ENCODE assay signal across 8 cellular contexts in the genomic region with DNA sequence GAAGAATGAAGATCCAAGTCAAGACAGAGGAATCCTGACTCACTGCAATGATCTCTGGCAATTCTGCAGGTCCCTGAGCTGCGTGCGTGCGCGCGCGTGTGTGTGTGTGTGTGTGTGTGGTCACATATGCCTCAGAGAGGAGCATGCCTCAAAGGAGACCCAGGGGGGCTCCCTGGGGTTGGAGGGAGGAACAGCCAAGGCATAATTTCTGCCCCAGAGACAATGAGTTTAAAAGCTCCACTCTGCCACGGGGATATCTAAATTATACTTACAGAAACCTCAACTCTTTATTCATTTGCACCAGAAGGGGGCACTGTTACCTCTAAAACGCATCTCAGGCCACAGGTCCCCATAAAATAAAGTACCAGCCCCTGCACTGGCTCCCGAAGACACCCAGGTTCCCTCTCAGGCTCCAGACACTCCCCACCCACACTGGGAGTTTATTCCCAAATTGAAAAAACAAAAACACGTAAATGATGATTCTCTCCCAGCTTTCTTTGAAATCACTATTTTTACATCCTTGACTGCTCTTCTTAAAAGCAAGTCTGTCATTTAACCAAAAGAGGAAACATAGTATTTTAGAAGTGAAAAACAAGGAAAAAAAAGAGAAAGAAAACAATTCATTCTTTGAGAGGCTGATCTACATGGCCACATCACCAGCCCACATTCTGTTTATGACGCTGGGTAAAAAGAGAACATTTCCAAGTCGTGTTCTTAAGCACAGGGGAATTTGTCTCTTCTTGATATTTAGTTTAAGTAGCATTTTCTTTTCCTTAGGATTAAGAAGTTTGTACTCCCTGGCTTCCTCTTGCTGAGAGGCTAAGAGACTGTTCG.
DNase-seq lines count a peak whose midpoint lies in the region; ATAC-seq and TF ChIP-seq lines count a peak whose summit lies in the region.

No MANE protein-coding gene starts in this region.

- TF ChIP-seq CTCF in VCaP (conservative IDR thresholded peaks at IDR 0.05) (peak; percentile 74), cardiac muscle cell (IDR thresholded peaks at IDR 0.05; ENCODE audit: low read depth, low read length) (peak; percentile 53)

- DNase-seq in SIG-M5 treated with dmso at 0.1 percent for 504 hours (lab: John Stamatoyannopoulos, UW; ENCODE audit: unreplicated experiment) (peak; percentile 18), SIG-M5 (lab: John Stamatoyannopoulos, UW) (no peak), LHCN-M2 (ENCODE audit: low read depth) (peak; percentile 16), cardiac muscle cell (ENCODE audit: low read depth in 1 of 2, low spot score in 1 of 2) (peak; percentile 58 to 71), posterior vena cava (ENCODE audit: low spot score) (peak; percentile 86)
- no peak for DNase-seq in stimulated activated CD4-positive, alpha-beta T cell treated with anti-CD3 and anti-CD28 coated beads, Interleukin-4, amount 100 ng/mL, for 24 hours

- H3K9me3 ChIP-seq in cardiac muscle cell (ENCODE audit: low read depth) = no peaks in the 10 kb centered on the region

- H3K36me3 ChIP-seq in cardiac muscle cell = no peaks in the 10 kb centered on the region

- H3K27me3 ChIP-seq in cardiac muscle cell = no peaks in the 10 kb centered on the region

- H3K27ac ChIP-seq in VCaP = no peak overlapping the region
- H3K27ac ChIP-seq in cardiac muscle cell = no peak overlapping the region

- H3K4me1 ChIP-seq in cardiac muscle cell (ENCODE audit: low read depth) = peaks cover 5% of the 10 kb centered on the region

- intact Hi-C loops in posterior vena cava (cut with DNase I) = loop anchor here in 1 of 2 donors (5.0 kb wide), 1 partner anchor 403 kb away; a partner anchor contains a TSS

- no peak for ATAC-seq in HG03175 (IDR thresholded peaks at IDR 0.05; ENCODE audit: unreplicated experiment)

- H3K4me3 ChIP-seq in cardiac muscle cell = no peak overlapping the region

Comparison
In these comparisons a context has a peak if more than half of its experiments do, and no peak if none do; other contexts are left out.
1. DNase-seq: peak in SIG-M5 treated with dmso at 0.1 percent for 504 hours (single experiment), LHCN-M2 (single experiment), cardiac muscle cell (2 of 2) and posterior vena cava (single experiment); none in SIG-M5 (single experiment) and stimulated activated CD4-positive, alpha-beta T cell treated with anti-CD3 and anti-CD28 coated beads, Interleukin-4, amount 100 ng/mL, for 24 hours (single experiment).